Comparison of ENCODE assay signal across 1 cellular context in genomic region chr12:49131051-49131972, GRCh38.
TF ChIP-seq lines count a peak whose summit lies in the region.

TUBA1B (minus strand) TSS chr12:49131395; CDS start chr12:49131300, 95 bp downstream.

TF ChIP-seq in K562, 482 proteins besides CTCF, POLR2A, EP300 and RAD21 (continued from another document and continues in another):
- TF ChIP-seq ZSCAN32 (CRISPR knock-in tag; IDR thresholded peaks at IDR 0.05): 0 out of 2 replicates have a peak, but pooled peaks have one; percentile 37
- TF ChIP-seq ZNF384 (IDR thresholded peaks at IDR 0.05; ENCODE audit: low read depth, low read length): no peak
- TF ChIP-seq GABPB2 (CRISPR knock-in tag; conservative IDR thresholded peaks at IDR 0.05): no peak
- TF ChIP-seq ETS2 (tag; IDR thresholded peaks at IDR 0.05; ENCODE audit: borderline replicate concordance, poor library complexity, severe bottlenecking): no peak
- TF ChIP-seq, protein P1, sequence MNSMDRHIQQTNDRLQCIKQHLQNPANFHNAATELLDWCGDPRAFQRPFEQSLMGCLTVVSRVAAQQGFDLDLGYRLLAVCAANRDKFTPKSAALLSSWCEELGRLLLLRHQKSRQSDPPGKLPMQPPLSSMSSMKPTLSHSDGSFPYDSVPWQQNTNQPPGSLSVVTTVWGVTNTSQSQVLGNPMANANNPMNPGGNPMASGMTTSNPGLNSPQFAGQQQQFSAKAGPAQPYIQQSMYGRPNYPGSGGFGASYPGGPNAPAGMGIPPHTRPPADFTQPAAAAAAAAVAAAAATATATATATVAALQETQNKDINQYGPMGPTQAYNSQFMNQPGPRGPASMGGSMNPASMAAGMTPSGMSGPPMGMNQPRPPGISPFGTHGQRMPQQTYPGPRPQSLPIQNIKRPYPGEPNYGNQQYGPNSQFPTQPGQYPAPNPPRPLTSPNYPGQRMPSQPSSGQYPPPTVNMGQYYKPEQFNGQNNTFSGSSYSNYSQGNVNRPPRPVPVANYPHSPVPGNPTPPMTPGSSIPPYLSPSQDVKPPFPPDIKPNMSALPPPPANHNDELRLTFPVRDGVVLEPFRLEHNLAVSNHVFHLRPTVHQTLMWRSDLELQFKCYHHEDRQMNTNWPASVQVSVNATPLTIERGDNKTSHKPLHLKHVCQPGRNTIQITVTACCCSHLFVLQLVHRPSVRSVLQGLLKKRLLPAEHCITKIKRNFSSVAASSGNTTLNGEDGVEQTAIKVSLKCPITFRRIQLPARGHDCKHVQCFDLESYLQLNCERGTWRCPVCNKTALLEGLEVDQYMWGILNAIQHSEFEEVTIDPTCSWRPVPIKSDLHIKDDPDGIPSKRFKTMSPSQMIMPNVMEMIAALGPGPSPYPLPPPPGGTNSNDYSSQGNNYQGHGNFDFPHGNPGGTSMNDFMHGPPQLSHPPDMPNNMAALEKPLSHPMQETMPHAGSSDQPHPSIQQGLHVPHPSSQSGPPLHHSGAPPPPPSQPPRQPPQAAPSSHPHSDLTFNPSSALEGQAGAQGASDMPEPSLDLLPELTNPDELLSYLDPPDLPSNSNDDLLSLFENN (IDR thresholded peaks at IDR 0.05; ENCODE audit: low read depth in 2 of 2, low read length in 2 of 2): peak in 1 of 2 experiments; percentile 88; a peak in 2 of 4 replicates
- no peak for TF ChIP-seq SMARCC2 (IDR thresholded peaks at IDR 0.05; ENCODE audit: low read depth)
- TF ChIP-seq TRIM24 (IDR thresholded peaks at IDR 0.05): no peak
- TF ChIP-seq ZNF696 (CRISPR knock-in tag; conservative IDR thresholded peaks at IDR 0.05): no peak
- TF ChIP-seq RAD51 (IDR thresholded peaks at IDR 0.05; ENCODE audit: borderline replicate concordance, low read depth): no peak
- no peak for TF ChIP-seq ELF4 (CRISPR knock-in tag; IDR thresholded peaks at IDR 0.05)
- no peak for TF ChIP-seq ZNF174 (CRISPR knock-in tag; IDR thresholded peaks at IDR 0.05)
- no peak for TF ChIP-seq NFYB (IDR thresholded peaks at IDR 0.05; ENCODE audit: extremely low read depth, insufficient read length)
- peak; percentile 91 for TF ChIP-seq GTF2E2 (tag; IDR thresholded peaks at IDR 0.05)
- 0 out of 2 replicates have a peak, but pooled peaks have one; percentile 23 for TF ChIP-seq ERF (CRISPR knock-in tag; IDR thresholded peaks at IDR 0.05)
- TF ChIP-seq ILF3 (IDR thresholded peaks at IDR 0.05; ENCODE audit: borderline replicate concordance): peak; percentile 92; the same call in 1 of the 2 replicates
- TF ChIP-seq IRF2 (CRISPR knock-in tag; IDR thresholded peaks at IDR 0.05): no peak
- no peak for TF ChIP-seq TGIF2 (CRISPR knock-in tag; IDR thresholded peaks at IDR 0.05)
- no peak; the same call in 1 of the 2 replicates for TF ChIP-seq DMBX1 (CRISPR knock-in tag; IDR thresholded peaks at IDR 0.05; ENCODE audit: borderline replicate concordance)
- TF ChIP-seq PATZ1 (CRISPR knock-in tag; IDR thresholded peaks at IDR 0.05; ENCODE audit: borderline replicate concordance): no peak
- no peak for TF ChIP-seq BACH1 (tag; IDR thresholded peaks at IDR 0.05)
- no peak; the same call in 1 of the 2 replicates for TF ChIP-seq SMARCA5 (IDR thresholded peaks at IDR 0.05)
- TF ChIP-seq POLR2AphosphoS2 (IDR thresholded peaks at IDR 0.05; ENCODE audit: low read length): peak; percentile 87; the same call in 1 of the 2 replicates
- 0 out of 2 replicates have a peak, but pooled peaks have one; percentile 3 for TF ChIP-seq NFE2 (IDR thresholded peaks at IDR 0.05; ENCODE audit: low read depth)
- no peak for TF ChIP-seq GTF3C2 (IDR thresholded peaks at IDR 0.05; ENCODE audit: borderline replicate concordance, extremely low read depth, insufficient read length)
- peak; percentile 99 for TF ChIP-seq CBX1 (IDR thresholded peaks at IDR 0.05; ENCODE audit: low read depth)
- TF ChIP-seq ZNF444 (CRISPR knock-in tag; IDR thresholded peaks at IDR 0.05): no peak
- TF ChIP-seq ZNF780A (CRISPR knock-in tag; IDR thresholded peaks at IDR 0.05): no peak
- TF ChIP-seq GTF2F1 (IDR thresholded peaks at IDR 0.05; ENCODE audit: low read depth, low read length): peak; percentile 98
- TF ChIP-seq SREBF2 (CRISPR knock-in tag; IDR thresholded peaks at IDR 0.05): no peak
- TF ChIP-seq TBL1XR1 (IDR thresholded peaks at IDR 0.05; ENCODE audit: low read length in 2 of 2): peak; percentile 36 to 59; a peak in 3 of 4 replicates
- no peak for TF ChIP-seq SNIP1 (IDR thresholded peaks at IDR 0.05; ENCODE audit: low read depth)
- TF ChIP-seq ZFX (CRISPR knock-in tag; IDR thresholded peaks at IDR 0.05): peak; percentile 83
- no peak for TF ChIP-seq JUN (IDR thresholded peaks at IDR 0.05; ENCODE audit: borderline replicate concordance, low read depth, low read length)
- peak; percentile 92 for TF ChIP-seq JUN (CRISPR knock-in tag; IDR thresholded peaks at IDR 0.05; ENCODE audit: borderline replicate concordance)
- no peak for TF ChIP-seq CREBBP (IDR thresholded peaks at IDR 0.05; ENCODE audit: low read depth, low read length)
- TF ChIP-seq MEIS2 (IDR thresholded peaks at IDR 0.05; ENCODE audit: partially characterized antibody): peak; percentile 28
- TF ChIP-seq STAG1 (CRISPR knock-in tag; IDR thresholded peaks at IDR 0.05; ENCODE audit: borderline replicate concordance): peak; percentile 15; the same call in 1 of the 2 replicates
- no peak for TF ChIP-seq CHD4 (IDR thresholded peaks at IDR 0.05; ENCODE audit: insufficient read depth, insufficient replicate concordance, low read depth, low read length, poor library complexity, severe bottlenecking)
- TF ChIP-seq CCAR2 (IDR thresholded peaks at IDR 0.05; ENCODE audit: low read depth, low read length): no peak
- no peak for TF ChIP-seq XRCC4 (IDR thresholded peaks at IDR 0.05; ENCODE audit: extremely low read depth, insufficient read depth, insufficient read length)
- no peak for TF ChIP-seq ZZZ3 (IDR thresholded peaks at IDR 0.05)
- peak; percentile 63 for TF ChIP-seq HBP1 (CRISPR knock-in tag; IDR thresholded peaks at IDR 0.05)
- peak; percentile 48 for TF ChIP-seq HMGN3 (IDR thresholded peaks at IDR 0.05; ENCODE audit: borderline replicate concordance, extremely low read depth, insufficient read length, low read depth, low read length)
- TF ChIP-seq ZBTB7A (IDR thresholded peaks at IDR 0.05; ENCODE audit: borderline replicate concordance, control insufficient read depth, low read depth, low read length): peak; percentile 99
- TF ChIP-seq, protein P2, sequence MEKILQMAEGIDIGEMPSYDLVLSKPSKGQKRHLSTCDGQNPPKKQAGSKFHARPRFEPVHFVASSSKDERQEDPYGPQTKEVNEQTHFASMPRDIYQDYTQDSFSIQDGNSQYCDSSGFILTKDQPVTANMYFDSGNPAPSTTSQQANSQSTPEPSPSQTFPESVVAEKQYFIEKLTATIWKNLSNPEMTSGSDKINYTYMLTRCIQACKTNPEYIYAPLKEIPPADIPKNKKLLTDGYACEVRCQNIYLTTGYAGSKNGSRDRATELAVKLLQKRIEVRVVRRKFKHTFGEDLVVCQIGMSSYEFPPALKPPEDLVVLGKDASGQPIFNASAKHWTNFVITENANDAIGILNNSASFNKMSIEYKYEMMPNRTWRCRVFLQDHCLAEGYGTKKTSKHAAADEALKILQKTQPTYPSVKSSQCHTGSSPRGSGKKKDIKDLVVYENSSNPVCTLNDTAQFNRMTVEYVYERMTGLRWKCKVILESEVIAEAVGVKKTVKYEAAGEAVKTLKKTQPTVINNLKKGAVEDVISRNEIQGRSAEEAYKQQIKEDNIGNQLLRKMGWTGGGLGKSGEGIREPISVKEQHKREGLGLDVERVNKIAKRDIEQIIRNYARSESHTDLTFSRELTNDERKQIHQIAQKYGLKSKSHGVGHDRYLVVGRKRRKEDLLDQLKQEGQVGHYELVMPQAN (IDR thresholded peaks at IDR 0.05; ENCODE audit: borderline replicate concordance): peak; percentile 64
- TF ChIP-seq RBM17 (IDR thresholded peaks at IDR 0.05; ENCODE audit: borderline replicate concordance, low read depth, low read length): no peak
- TF ChIP-seq RUNX1 (IDR thresholded peaks at IDR 0.05; ENCODE audit: low read depth): no peak
- TF ChIP-seq, protein P3, sequence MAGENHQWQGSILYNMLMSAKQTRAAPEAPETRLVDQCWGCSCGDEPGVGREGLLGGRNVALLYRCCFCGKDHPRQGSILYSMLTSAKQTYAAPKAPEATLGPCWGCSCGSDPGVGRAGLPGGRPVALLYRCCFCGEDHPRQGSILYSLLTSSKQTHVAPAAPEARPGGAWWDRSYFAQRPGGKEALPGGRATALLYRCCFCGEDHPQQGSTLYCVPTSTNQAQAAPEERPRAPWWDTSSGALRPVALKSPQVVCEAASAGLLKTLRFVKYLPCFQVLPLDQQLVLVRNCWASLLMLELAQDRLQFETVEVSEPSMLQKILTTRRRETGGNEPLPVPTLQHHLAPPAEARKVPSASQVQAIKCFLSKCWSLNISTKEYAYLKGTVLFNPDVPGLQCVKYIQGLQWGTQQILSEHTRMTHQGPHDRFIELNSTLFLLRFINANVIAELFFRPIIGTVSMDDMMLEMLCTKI (IDR thresholded peaks at IDR 0.05; ENCODE audit: partially characterized antibody): no peak
- peak; percentile 54; the same call in 1 of the 2 replicates for TF ChIP-seq OTX1 (CRISPR knock-in tag; IDR thresholded peaks at IDR 0.05)
- no peak for TF ChIP-seq ARID2 (IDR thresholded peaks at IDR 0.05)
- TF ChIP-seq NRF1 (conservative IDR thresholded peaks at IDR 0.05 in 1 of 2, IDR thresholded peaks at IDR 0.05 in 1 of 2): peak; percentile 82 to 86
- no peak; the same call in 1 of the 2 replicates for TF ChIP-seq ZNF263 (CRISPR knock-in tag; IDR thresholded peaks at IDR 0.05; ENCODE audit: borderline replicate concordance)
- TF ChIP-seq, protein P4, sequence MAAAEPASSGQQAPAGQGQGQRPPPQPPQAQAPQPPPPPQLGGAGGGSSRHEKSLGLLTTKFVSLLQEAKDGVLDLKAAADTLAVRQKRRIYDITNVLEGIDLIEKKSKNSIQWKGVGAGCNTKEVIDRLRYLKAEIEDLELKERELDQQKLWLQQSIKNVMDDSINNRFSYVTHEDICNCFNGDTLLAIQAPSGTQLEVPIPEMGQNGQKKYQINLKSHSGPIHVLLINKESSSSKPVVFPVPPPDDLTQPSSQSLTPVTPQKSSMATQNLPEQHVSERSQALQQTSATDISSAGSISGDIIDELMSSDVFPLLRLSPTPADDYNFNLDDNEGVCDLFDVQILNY (CRISPR knock-in tag; IDR thresholded peaks at IDR 0.05): peak; percentile 65; the same call in 1 of the 2 replicates
- TF ChIP-seq ZNF311 (CRISPR knock-in tag; IDR thresholded peaks at IDR 0.05): 0 out of 2 replicates have a peak, but pooled peaks have one; percentile 48
- TF ChIP-seq MCM7 (IDR thresholded peaks at IDR 0.05): no peak
- TF ChIP-seq SP1 (CRISPR knock-in tag; IDR thresholded peaks at IDR 0.05): peak; percentile 73
- peak; percentile 76 to 95 for TF ChIP-seq MAZ (CRISPR knock-in tag; conservative IDR thresholded peaks at IDR 0.05 in 1 of 2, IDR thresholded peaks at IDR 0.05 in 1 of 2)
- TF ChIP-seq ELK3 (CRISPR knock-in tag; IDR thresholded peaks at IDR 0.05): no peak
- TF ChIP-seq MTF1 (CRISPR knock-in tag; IDR thresholded peaks at IDR 0.05; ENCODE audit: borderline replicate concordance): no peak
- no peak for TF ChIP-seq ZNF76 (CRISPR knock-in tag; IDR thresholded peaks at IDR 0.05; ENCODE audit: borderline replicate concordance)
- no peak for TF ChIP-seq EP400 (IDR thresholded peaks at IDR 0.05)
